8 cellular contexts compared by ENCODE assay signal in the genomic region with DNA sequence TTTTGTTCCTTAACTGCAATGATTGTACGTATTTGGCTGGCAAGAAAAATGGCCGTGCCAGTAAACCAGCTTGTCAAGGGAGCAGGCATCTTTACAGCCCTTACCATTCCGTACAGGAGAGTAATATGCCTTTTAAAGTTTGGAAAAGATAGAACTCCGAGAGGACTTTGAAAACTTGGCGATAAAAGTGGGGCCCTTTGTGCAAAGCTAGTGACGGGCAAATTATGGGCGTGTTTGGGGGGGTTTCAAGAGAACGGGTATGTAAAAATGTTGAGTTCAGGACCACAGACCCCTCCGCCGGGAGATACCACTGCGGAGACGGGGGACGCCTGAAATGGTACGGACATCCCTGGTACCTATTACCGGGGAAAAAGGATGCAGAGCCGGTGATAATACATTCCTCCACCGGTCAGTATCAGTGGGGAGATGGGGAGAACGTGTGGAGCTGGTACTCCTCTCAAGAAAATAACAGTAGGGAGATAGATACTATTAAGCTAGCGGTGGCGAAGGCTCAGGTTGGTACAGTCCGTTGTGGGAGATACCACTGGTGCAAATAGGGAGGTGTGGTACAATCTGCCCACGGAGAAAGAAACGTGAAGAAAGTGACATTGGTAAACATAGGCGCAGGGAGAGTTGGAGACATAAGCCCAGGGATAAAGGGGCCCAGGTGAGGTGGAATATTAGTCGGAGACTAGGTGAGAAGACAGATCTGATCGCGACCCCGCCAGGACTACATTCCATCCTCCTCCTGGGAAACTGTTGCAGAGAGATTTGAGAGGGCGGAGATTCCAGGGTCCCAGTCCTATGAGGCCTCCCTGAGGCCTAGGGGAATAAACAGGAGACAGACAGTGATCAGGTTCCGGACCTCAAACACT. TPM values are rescaled to one million over a fixed set of nuclear protein-coding genes. Genes with fewer than 3 reads are reported as not detected.
DNase-seq lines count a peak whose midpoint lies in the region; ATAC-seq, FAIRE-seq and TF ChIP-seq lines count a peak whose summit lies in the region.

No MANE protein-coding gene starts in this region.

- H3K4me1 Mint-ChIP-seq in natural killer cell, result peaks cover 12 to 13% of the 10 kb centered on the region in 2 donors
- H3K4me1 Mint-ChIP-seq in stimulated activated naive B cell treated with anti-CD40 and anti-IgM and Interleukin-4, amounts not matched to agents 10 μg/mL and 1 μg/mL and 100 μg/mL, for 72 hours, result peaks cover 6 to 8% of the 10 kb centered on the region in 2 donors

- TF ChIP-seq CTCF in A673 (conservative IDR thresholded peaks at IDR 0.05; ENCODE audit: low read depth, low read length), result no peak
- TF ChIP-seq CTCF in fibroblast of the aortic adventitia (IDR thresholded peaks at IDR 0.05; ENCODE audit: insufficient read depth, low read length), result no peak
- no peak for TF ChIP-seq CTCF in natural killer cell (IDR thresholded peaks at IDR 0.05)

- peak overlapping the region; percentile 74 for H3K4me2 ChIP-seq in Karpas-422 (ENCODE audit: low read depth, low read length, poor library complexity, severe bottlenecking)

- intact Hi-C loops in A673 (cut with micrococcal nuclease; ENCODE audit: unreplicated experiment), result loop anchor here (5.0 to 10.0 kb wide), 2 partner anchors 266 to 379 kb away; no protein-coding TSS in a partner anchor
- intact Hi-C loops in natural killer cell (cut with micrococcal nuclease), result loop anchor here (1.0 to 10.0 kb wide), 4 partner anchors 66 to 829 kb away; a partner anchor contains a TSS

- CTCF ChIA-PET in A673 (lab: Charles Lee), result no interaction called here

- H3K36me3 ChIP-seq in A673 (ENCODE audit: insufficient read depth, low read length, poor library complexity, severe bottlenecking) (no peaks in the 10 kb centered on the region), Karpas-422 (ENCODE audit: insufficient read depth, low read length) (no peaks in the 10 kb centered on the region)

- peak overlapping the region; percentile 91 to 99 for H3K27ac Mint-ChIP-seq in natural killer cell
- H3K27ac Mint-ChIP-seq in stimulated activated naive B cell treated with anti-CD40 and anti-IgM and Interleukin-4, amounts not matched to agents 10 μg/mL and 1 μg/mL and 100 μg/mL, for 72 hours, result peak overlapping the region; percentile 99

- H3K36me3 Mint-ChIP-seq in natural killer cell, result no peaks in the 10 kb centered on the region
- peaks cover 0 to 2% of the 10 kb centered on the region in 2 donors for H3K36me3 Mint-ChIP-seq in stimulated activated naive B cell treated with anti-CD40 and anti-IgM and Interleukin-4, amounts not matched to agents 10 μg/mL and 1 μg/mL and 100 μg/mL, for 72 hours

- no peaks in the 10 kb centered on the region for H3K27me3 Mint-ChIP-seq in natural killer cell (ENCODE audit: low read depth in 2 of 2)
- H3K27me3 Mint-ChIP-seq in stimulated activated naive B cell treated with anti-CD40 and anti-IgM and Interleukin-4, amounts not matched to agents 10 μg/mL and 1 μg/mL and 100 μg/mL, for 72 hours, result peaks cover 0 to 4% of the 10 kb centered on the region in 2 donors

- H3K27ac ChIP-seq in A673 (ENCODE audit: low read depth, low read length, poor library complexity, severe bottlenecking) (peak overlapping the region; percentile 99), Karpas-422 (ENCODE audit: low read length) (no peak overlapping the region; the same call in 1 of the 2 replicates)

- FAIRE-seq in RCC 7860 (lab: Jason Lieb, UNC), result no peak

- POLR2A ChIA-PET in A673 (lab: Charles Lee; ENCODE audit: low non-redundant PET), result no interaction called here

- H3K9me3 ChIP-seq in A673 (ENCODE audit: low read depth, low read length, poor library complexity, severe bottlenecking) (no peaks in the 10 kb centered on the region), Karpas-422 (ENCODE audit: low read length) (no peaks in the 10 kb centered on the region)

- no peaks in the 10 kb centered on the region for H3K79me2 ChIP-seq in Karpas-422 (ENCODE audit: low read length)

- DNase-seq in A673 (ENCODE audit: low spot score) (peak; percentile 86), Karpas-422 (peak; percentile 87), RCC 7860 (ENCODE audit: low spot score) (peak; percentile 4), fibroblast of the aortic adventitia (ENCODE audit: low read depth) (peak; percentile 92), natural killer cell (peak; percentile 76)
- DNase-seq in activated effector memory CD4-positive, alpha-beta T cell treated with anti-CD3 and anti-CD28 coated beads, Interleukin-2, amount 50 U/mL, for 16 hours, result peak; percentile 88
- peak; percentile 70 for DNase-seq in stimulated activated naive B cell treated with anti-CD40 and anti-IgM and Interleukin-4, amounts not matched to agents 10 μg/mL and 1 μg/mL and 100 μg/mL, for 72 hours

- H3K4me3 ChIP-seq in A673 (ENCODE audit: low read depth, low read length, poor library complexity, severe bottlenecking), result peak overlapping the region; percentile 55
- H3K4me3 ChIP-seq in Karpas-422 (ENCODE audit: low read length), result peak overlapping the region; percentile 71
- peak overlapping the region; percentile 77 for H3K4me3 ChIP-seq in fibroblast of the aortic adventitia (ENCODE audit: low read depth, low read length)

- no TSS peak for BruUV-seq in A673 (replicated peaks; lab: Mats Ljungman, UMichigan)

- no peaks in the 10 kb centered on the region for H3K27me3 ChIP-seq in A673 (replicated peaks; ENCODE audit: insufficient read depth, low read depth, low read length, poor library complexity)
- no peaks in the 10 kb centered on the region for H3K27me3 ChIP-seq in Karpas-422 (ENCODE audit: low read length)

- H4K20me1 ChIP-seq in Karpas-422 (ENCODE audit: insufficient read depth, low read depth, low read length), result no peaks in the 10 kb centered on the region; the same call in 1 of the 2 replicates

- peak overlapping the region; percentile 73 for H3K9ac ChIP-seq in Karpas-422 (ENCODE audit: low read length)

- no peaks in the 10 kb centered on the region for H3K9me2 ChIP-seq in Karpas-422 (replicated peaks; ENCODE audit: insufficient read depth, low read length)

- ATAC-seq in GM19043 (IDR thresholded peaks at IDR 0.05; ENCODE audit: low read depth, unreplicated experiment) (peak; percentile 58), natural killer cell (peak; percentile 79 to 88 (median 79))
- peak; percentile 73 to 74 for ATAC-seq in stimulated activated naive B cell treated with anti-CD40 and anti-IgM and Interleukin-4, amounts not matched to agents 10 μg/mL and 1 μg/mL and 100 μg/mL, for 72 hours (replicated peaks)

- H2AFZ ChIP-seq in Karpas-422 (ENCODE audit: low read length), result peak overlapping the region; percentile 96

- no peaks in the 10 kb centered on the region for H3K9me3 Mint-ChIP-seq in natural killer cell
- H3K9me3 Mint-ChIP-seq in stimulated activated naive B cell treated with anti-CD40 and anti-IgM and Interleukin-4, amounts not matched to agents 10 μg/mL and 1 μg/mL and 100 μg/mL, for 72 hours, result peaks cover 0 to 3% of the 10 kb centered on the region in 2 donors

- peak overlapping the region; percentile 98 for H3K4me3 Mint-ChIP-seq in natural killer cell
- H3K4me3 Mint-ChIP-seq in stimulated activated naive B cell treated with anti-CD40 and anti-IgM and Interleukin-4, amounts not matched to agents 10 μg/mL and 1 μg/mL and 100 μg/mL, for 72 hours, result peak overlapping the region; percentile 92 to 96

- no peaks in the 10 kb centered on the region for H3K4me1 ChIP-seq in A673 (ENCODE audit: insufficient read depth, low read length, poor library complexity, severe bottlenecking)
- H3K4me1 ChIP-seq in Karpas-422 (ENCODE audit: low read length), result peaks cover 6% of the 10 kb centered on the region

RNA-seq across cellular contexts. Expression of a gene that starts 14.5 kb away (rescaled TPM):
- total RNA-seq in A673 (2021) (not detected in 2 replicates), fibroblast of the aortic adventitia (ENCODE audit: low replicate concordance) (not detected in 2 replicates), natural killer cell (not detected)
- not detected in 2 replicates for total RNA-seq in Karpas-422 (2014; rRNA removed; shearing (Covaris generic); ENCODE audit: low replicate concordance)

RNA-seq across cellular contexts. Expression of a gene that starts 17.5 kb away (rescaled TPM):
- total RNA-seq in A673 (2021), result 6.4 and 6.5 TPM in 2 replicates
- total RNA-seq in Karpas-422 (2014; rRNA removed; shearing (Covaris generic); ENCODE audit: low replicate concordance), result 4.8 and 6.4 TPM in 2 replicates
- 3.0 and 5.4 TPM in 2 replicates for total RNA-seq in fibroblast of the aortic adventitia (ENCODE audit: low replicate concordance)
- total RNA-seq in natural killer cell, result 10 to 100 TPM in 1 of 3 donors, 1 to 10 TPM in 2; 7.1 to 10.4 (median 7.8) TPM

RNA-seq across cellular contexts. Expression of a gene that starts 50.2 kb away (rescaled TPM):
- total RNA-seq in A673 (2021), result 0.31 and 1.6 TPM in 2 replicates
- 3.7 and 3.9 TPM in 2 replicates for total RNA-seq in Karpas-422 (2014; rRNA removed; shearing (Covaris generic); ENCODE audit: low replicate concordance)
- total RNA-seq in fibroblast of the aortic adventitia (ENCODE audit: low replicate concordance), result 0.81 and 2.0 TPM in 2 replicates
- total RNA-seq in natural killer cell, result 1 to 10 TPM; 2.2 to 3.4 (median 3.1) TPM

Comparison
In these comparisons a context has a peak if more than half of its experiments do, and no peak if none do; other contexts are left out.
1. DNase-seq: peak in every context shown above with its lines; median percentile 92 in fibroblast of the aortic adventitia; 88 in activated effector memory CD4-positive, alpha-beta T cell treated with anti-CD3 and anti-CD28 coated beads, Interleukin-2, amount 50 U/mL, for 16 hours; 87 in Karpas-422; 86 in A673; 76 in natural killer cell; 70 in stimulated activated naive B cell treated with anti-CD40 and anti-IgM and Interleukin-4, amounts not matched to agents 10 μg/mL and 1 μg/mL and 100 μg/mL, for 72 hours; 4 in RCC 7860.